10 cellular contexts compared by ENCODE assay signal in genomic region chr19:4059493-4059880, GRCh38. TPM values are rescaled to one million over a fixed set of nuclear protein-coding genes. Genes with fewer than 3 reads are reported as not detected.
A peak's percentile ranks its signal among the peaks of the same experiment; 100 is the strongest.
DNase-seq lines count a peak whose midpoint lies in the region; ATAC-seq and TF ChIP-seq lines count a peak whose summit lies in the region.
"Had no signal": no experiment of that assay in that cellular context is flagged by ENCODE, and none has a peak within 500 bp of the region (broad histone marks: within the 10 kb centered on the region; RNA-seq: fewer than 3 reads in every experiment).

No MANE protein-coding gene starts in this region.

- 54% methylated on average over 6 of the region's 17 CpGs for WGBS in esophagus muscularis mucosa
- 43% methylated on average over 17 of the region's 17 CpGs for WGBS in prostate gland

- no peak for DNase-seq in CD4-positive, CD25-positive, alpha-beta regulatory T cell
- DNase-seq in Peyer's patch (peak in 2 of 3 donors; percentile 84 to 88), esophagus muscularis mucosa (ENCODE audit: extremely low spot score) (no peak), prostate gland (ENCODE audit: low spot score) (no peak), NCI-H187 treated with DMSO at 0.1 percent for 48 hours (lab: John Stamatoyannopoulos, UW) (no peak), UCSD-AML1 (lab: John Stamatoyannopoulos, UW; ENCODE audit: unreplicated experiment) (no peak)
- DNase-seq: NCI-H1092 had no signal

- intact Hi-C loops in esophagus muscularis mucosa (cut with DNase I): loop anchor here (5.0 kb wide), 1 partner anchor 42 kb away; no protein-coding TSS in a partner anchor
- intact Hi-C loops in prostate gland (cut with DNase I): no loop called here

- H3K27ac ChIP-seq in CD4-positive, CD25-positive, alpha-beta regulatory T cell (ENCODE audit: insufficient read depth, low read length, poor library complexity, severe bottlenecking): peak overlapping the region; percentile 74
- H3K27ac ChIP-seq in Peyer's patch (peak overlapping the region; percentile 96 to 100 (median 98)), esophagus muscularis mucosa (replicated peaks in 1 of 4) (peak overlapping the region; percentile 97 to 99 (median 98)), prostate gland (peak overlapping the region; percentile 98)

- peaks cover 19% of the 10 kb centered on the region for H3K36me3 ChIP-seq in CD4-positive, CD25-positive, alpha-beta regulatory T cell (ENCODE audit: control insufficient read depth, insufficient read depth, low read length)
- H3K36me3 ChIP-seq in Peyer's patch: peaks cover 0 to 20% (median 0%) of the 10 kb centered on the region in 3 donors
- peaks cover 6 to 27% (median 24%) of the 10 kb centered on the region in 4 donors for H3K36me3 ChIP-seq in esophagus muscularis mucosa
- H3K36me3 ChIP-seq in prostate gland: peaks cover 5% of the 10 kb centered on the region in 2 donors

- peaks cover 0 to 55% (median 9%) of the 10 kb centered on the region in 4 donors for H3K4me1 Mint-ChIP-seq in CD4-positive, CD25-positive, alpha-beta regulatory T cell

- no peak overlapping the region for H3K4me3 Mint-ChIP-seq in CD4-positive, CD25-positive, alpha-beta regulatory T cell

- no peaks in the 10 kb centered on the region for H3K27me3 ChIP-seq in CD4-positive, CD25-positive, alpha-beta regulatory T cell (ENCODE audit: control insufficient read depth, insufficient read depth, low read length)
- H3K27me3 ChIP-seq in Peyer's patch (no peaks in the 10 kb centered on the region), esophagus muscularis mucosa (no peaks in the 10 kb centered on the region), prostate gland (replicated peaks; ENCODE audit: insufficient read depth) (no peaks in the 10 kb centered on the region)

- ATAC-seq in CD4-positive, CD25-positive, alpha-beta regulatory T cell (ENCODE audit: low read depth in 2 of 2): no peak
- ATAC-seq in GM18907 (IDR thresholded peaks at IDR 0.05; ENCODE audit: unreplicated experiment) (no peak), HG02678 (IDR thresholded peaks at IDR 0.05; ENCODE audit: unreplicated experiment) (no peak)

- H3K9me3 Mint-ChIP-seq in CD4-positive, CD25-positive, alpha-beta regulatory T cell: no peaks in the 10 kb centered on the region

- H3K27ac Mint-ChIP-seq in CD4-positive, CD25-positive, alpha-beta regulatory T cell: peak overlapping the region in 2 of 3 donors; percentile 25 to 38

- peak in 1 of 6 experiments; percentile 9 for TF ChIP-seq CTCF in Peyer's patch (IDR thresholded peaks at IDR 0.05)
- no peak for TF ChIP-seq CTCF in esophagus muscularis mucosa (IDR thresholded peaks at IDR 0.05)
- TF ChIP-seq CTCF in prostate gland (IDR thresholded peaks at IDR 0.05): no peak

- TF ChIP-seq EP300 in esophagus muscularis mucosa (IDR thresholded peaks at IDR 0.05): no peak

- no peaks in the 10 kb centered on the region for H3K27me3 Mint-ChIP-seq in CD4-positive, CD25-positive, alpha-beta regulatory T cell
- H3K27me3 Mint-ChIP-seq: progenitor cell of endocrine pancreas had no signal

- peaks cover 12% of the 10 kb centered on the region for H3K36me3 Mint-ChIP-seq in CD4-positive, CD25-positive, alpha-beta regulatory T cell

- peak; percentile 26 to 56 for TF ChIP-seq POLR2A in Peyer's patch (IDR thresholded peaks at IDR 0.05)
- no peak for TF ChIP-seq POLR2A in esophagus muscularis mucosa (IDR thresholded peaks at IDR 0.05; ENCODE audit: low read depth)
- TF ChIP-seq POLR2A in prostate gland (IDR thresholded peaks at IDR 0.05): no peak

- H3K4me3 ChIP-seq in CD4-positive, CD25-positive, alpha-beta regulatory T cell (ENCODE audit: low read depth, low read length): no peak overlapping the region
- peak overlapping the region; percentile 17 to 100 (median 67) for H3K4me3 ChIP-seq in Peyer's patch
- peak overlapping the region; percentile 48 to 100 (median 94) for H3K4me3 ChIP-seq in esophagus muscularis mucosa
- peak overlapping the region in 1 of 2 donors; percentile 7 for H3K4me3 ChIP-seq in prostate gland

- H3K4me1 ChIP-seq in CD4-positive, CD25-positive, alpha-beta regulatory T cell (ENCODE audit: control insufficient read depth, insufficient read depth, low read length, poor library complexity, severe bottlenecking): peaks cover 66% of the 10 kb centered on the region
- H3K4me1 ChIP-seq in Peyer's patch (peaks cover 7 to 89% (median 55%) of the 10 kb centered on the region in 4 donors), esophagus muscularis mucosa (peaks cover 69 to 95% (median 86%) of the 10 kb centered on the region in 4 donors), prostate gland (replicated peaks) (peaks cover 54% of the 10 kb centered on the region)

- H3K9me3 ChIP-seq in CD4-positive, CD25-positive, alpha-beta regulatory T cell (ENCODE audit: control insufficient read depth in 2 of 2, low read length in 2 of 2): no peaks in the 10 kb centered on the region
- no peaks in the 10 kb centered on the region for H3K9me3 ChIP-seq in Peyer's patch
- H3K9me3 ChIP-seq in esophagus muscularis mucosa: no peaks in the 10 kb centered on the region
- H3K9me3 ChIP-seq in prostate gland: no peaks in the 10 kb centered on the region

RNA-seq across cellular contexts. Expression of gene ZBTB7A, which starts 7.2 kb away (rescaled TPM):
- total RNA-seq in CD4-positive, CD25-positive, alpha-beta regulatory T cell: 50.5 TPM
- 10 to 100 TPM; 19.6 to 30.4 (median 23.7) TPM for polyA plus RNA-seq in CD4-positive, CD25-positive, alpha-beta regulatory T cell
- total RNA-seq in Peyer's patch (100 to 1,000 TPM in 2 of 4 donors, 10 to 100 TPM in 2; 74.3 to 149 (median 96.1) TPM), esophagus muscularis mucosa (100 to 1,000 TPM in 2 of 4 donors, 10 to 100 TPM in 2; 71.9 to 137 (median 114) TPM), prostate gland (10 to 100 TPM; 77.1 to 87.3 TPM)

RNA-seq across cellular contexts. Expression of gene PIAS4, which starts 52.0 kb away (rescaled TPM):
- 25.4 TPM for total RNA-seq in CD4-positive, CD25-positive, alpha-beta regulatory T cell
- polyA plus RNA-seq in CD4-positive, CD25-positive, alpha-beta regulatory T cell: 10 to 100 TPM in 1 of 4 donors, 1 to 10 TPM in 3; 4.1 to 10.4 (median 4.4) TPM
- total RNA-seq in Peyer's patch: 10 to 100 TPM; 15.9 to 47.9 (median 24.2) TPM
- 10 to 100 TPM; 16.6 to 34.1 (median 24.8) TPM for total RNA-seq in esophagus muscularis mucosa
- 10 to 100 TPM; 25.3 to 70.0 TPM for total RNA-seq in prostate gland

Comparison
In these comparisons a context has a peak if more than half of its experiments do, and no peak if none do; other contexts are left out.
1. DNase-seq: peak in Peyer's patch (2 of 3); none in CD4-positive, CD25-positive, alpha-beta regulatory T cell (0 of 3), esophagus muscularis mucosa (single experiment), prostate gland (single experiment), NCI-H187 treated with DMSO at 0.1 percent for 48 hours (single experiment) and UCSD-AML1 (single experiment).
2. POLR2A ChIP-seq: peak in Peyer's patch (2 of 2); none in esophagus muscularis mucosa (single experiment) and prostate gland (single experiment).
3. Peak in every context shown above with its lines, with median percentiles within 50 percentile points of each other: H3K27ac ChIP-seq.